Comparison of ENCODE assay signal across 15 cellular contexts in genomic region chr6:32073066-32073465, GRCh38. TPM values are rescaled to one million over a fixed set of nuclear protein-coding genes. Genes with fewer than 3 reads are reported as not detected.
"Had no signal": no experiment of that assay in that cellular context is flagged by ENCODE, and none has a peak within 500 bp of the region (broad histone marks: within the 10 kb centered on the region; RNA-seq: fewer than 3 reads in every experiment).

No MANE protein-coding gene starts in this region.

- H3K9me3 ChIP-seq: transverse colon had no signal

- H3K4me3 Mint-ChIP-seq: activated B cell treated with CpG ODN at 0.5 μM for 24 hours; activated CD4-positive, alpha-beta T cell treated with anti-CD3 and anti-CD28 coated beads, Interleukin-2, amount 10 ng/mL, durations not matched to agents 7 days and 5 days; activated naive CD8-positive, alpha-beta T cell; stimulated activated naive B cell treated with anti-CD40 and anti-IgM and Interleukin-4, amounts not matched to agents 10 μg/mL and 1 μg/mL and 100 μg/mL, for 72 hours; T-helper 1 cell treated with Interleukin-12 subunit alpha and Interleukin-12 subunit beta and Interleukin-4 antibody, amounts not matched to agents 30 μg/mL and 1 μg/mL, for 36 hours had no signal

- H3K9me3 Mint-ChIP-seq: activated B cell treated with CpG ODN at 0.5 μM for 24 hours; activated CD4-positive, alpha-beta T cell treated with anti-CD3 and anti-CD28 coated beads, Interleukin-2, amount 10 ng/mL, durations not matched to agents 7 days and 5 days; stimulated activated naive B cell treated with anti-CD40 and anti-IgM and Interleukin-4, amounts not matched to agents 10 μg/mL and 1 μg/mL and 100 μg/mL, for 72 hours; T-helper 1 cell treated with Interleukin-12 subunit alpha and Interleukin-12 subunit beta and Interleukin-4 antibody, amounts not matched to agents 30 μg/mL and 1 μg/mL, for 36 hours had no signal

- H2AFZ ChIP-seq: hepatocyte had no signal

- H3K4me3 ChIP-seq: hepatocyte, smooth muscle cell, transverse colon had no signal

- H3K27me3 ChIP-seq: hepatocyte, transverse colon had no signal

- H3K79me2 ChIP-seq: hepatocyte had no signal

- H3K4me1 Mint-ChIP-seq: activated B cell treated with CpG ODN at 0.5 μM for 24 hours; activated CD4-positive, alpha-beta T cell treated with anti-CD3 and anti-CD28 coated beads, Interleukin-2, amount 10 ng/mL, durations not matched to agents 7 days and 5 days; stimulated activated naive B cell treated with anti-CD40 and anti-IgM and Interleukin-4, amounts not matched to agents 10 μg/mL and 1 μg/mL and 100 μg/mL, for 72 hours had no signal

- H3K4me2 ChIP-seq: hepatocyte, smooth muscle cell had no signal

- H3K4me1 ChIP-seq: transverse colon had no signal

- H3K27ac ChIP-seq: hepatocyte, transverse colon had no signal

- H3K36me3 ChIP-seq: transverse colon had no signal

- H3K36me3 Mint-ChIP-seq: stimulated activated naive B cell treated with anti-CD40 and anti-IgM and Interleukin-4, amounts not matched to agents 10 μg/mL and 1 μg/mL and 100 μg/mL, for 72 hours had no signal

- H3K27ac Mint-ChIP-seq: activated B cell treated with CpG ODN at 0.5 μM for 24 hours; activated CD4-positive, alpha-beta T cell treated with anti-CD3 and anti-CD28 coated beads, Interleukin-2, amount 10 ng/mL, durations not matched to agents 7 days and 5 days; activated naive CD8-positive, alpha-beta T cell; stimulated activated naive B cell treated with anti-CD40 and anti-IgM and Interleukin-4, amounts not matched to agents 10 μg/mL and 1 μg/mL and 100 μg/mL, for 72 hours; T-helper 1 cell treated with Interleukin-12 subunit alpha and Interleukin-12 subunit beta and Interleukin-4 antibody, amounts not matched to agents 30 μg/mL and 1 μg/mL, for 36 hours had no signal

- H3K27me3 Mint-ChIP-seq: activated CD4-positive, alpha-beta T cell treated with anti-CD3 and anti-CD28 coated beads, Interleukin-2, amount 10 ng/mL, durations not matched to agents 7 days and 5 days had no signal

- DNase-seq: activated B cell treated with CpG ODN at 0.5 μM for 24 hours; activated CD4-positive, alpha-beta T cell treated with anti-CD3 and anti-CD28 coated beads, Interleukin-2, amount 10 ng/mL, durations not matched to agents 7 days and 5 days; activated effector memory CD4-positive, alpha-beta T cell treated with Interleukin-2 at 50 U/mL for 16 hours; amygdala; dermis blood vessel endothelial cell; kidney glomerular epithelial cell; posterior cingulate gyrus; stimulated activated naive B cell treated with anti-CD40 and anti-IgM and Interleukin-4, amounts not matched to agents 10 μg/mL and 1 μg/mL and 100 μg/mL, for 72 hours; substantia nigra; transverse colon had no signal

RNA-seq across cellular contexts. Expression of gene CYP21A2, which starts 34.9 kb away (rescaled TPM):
- total RNA-seq: activated B cell treated with CpG ODN at 0.5 μM for 24 hours, epithelial cell of proximal tubule, smooth muscle cell had no signal
- polyA plus RNA-seq: smooth muscle cell had no signal
